ENCODE assay signal across 9 cellular contexts in genomic region chr12:113149361-113150150, GRCh38. TPM values are rescaled to one million over a fixed set of nuclear protein-coding genes. Genes with fewer than 3 reads are reported as not detected.
DNase-seq lines count a peak whose midpoint lies in the region; ATAC-seq and TF ChIP-seq lines count a peak whose summit lies in the region.
"Had no signal": no experiment of that assay in that cellular context is flagged by ENCODE, and none has a peak within 500 bp of the region (broad histone marks: within the 10 kb centered on the region; RNA-seq: fewer than 3 reads in every experiment).

CFAP73 (plus strand) TSS chr12:113149724; CDS start chr12:113149858, 134 bp downstream.

- TF ChIP-seq CTCF in WTC11 (IDR thresholded peaks at IDR 0.05): no peak

- peak; percentile 79 for ATAC-seq in WTC11
- ATAC-seq in Right ventricle myocardium superior (ENCODE audit: poor library complexity): peak; percentile 81

- peaks cover 51% of the 10 kb centered on the region for H3K27me3 Mint-ChIP-seq in WTC11 (ENCODE audit: low read depth)

- peaks cover 6% of the 10 kb centered on the region for H3K9me3 Mint-ChIP-seq in WTC11

- no peak within 1 kb of the TSS for H3K27ac Mint-ChIP-seq in WTC11

- DNase-seq in DMS79 treated with DMSO at 0.1 percent for 48 hours (lab: John Stamatoyannopoulos, UW): peak; percentile 62
- DNase-seq in NCI-H1105 treated with DMSO at 0.1 percent for 48 hours (lab: John Stamatoyannopoulos, UW): peak; percentile 67
- DNase-seq in WTC11 (ENCODE audit: low spot score): peak; percentile 93
- DNase-seq in Right ventricle myocardium superior: peak; percentile 82
- DNase-seq in pons (ENCODE audit: low spot score): peak; percentile 36
- DNase-seq in stimulated activated CD4-positive, alpha-beta T cell treated with anti-CD3 and anti-CD28 coated beads, Interleukin-4, amount 100 ng/mL, for 4 hours: no peak
- no peak for DNase-seq in cerebellar nuclear complex (lab: John Stamatoyannopoulos, UW)
- no peak for DNase-seq in activated CD8-positive, alpha-beta memory T cell treated with anti-CD3 and anti-CD28 coated beads, Interleukin-2, amount 50 U/mL, for 4 hours

- intact Hi-C loops in Right ventricle myocardium superior (cut with DNase I): loop anchor here (5.0 kb wide), 1 partner anchor 102 kb away; no protein-coding TSS in a partner anchor

- peaks cover 25% of the 10 kb centered on the region for H3K4me1 Mint-ChIP-seq in WTC11

- peaks cover 5% of the 10 kb centered on the region; the same call in 1 of the 2 replicates for H3K36me3 Mint-ChIP-seq in WTC11

- CTCF ChIA-PET in WTC11 (lab: Charles Lee): interaction anchor here (0.6 to 7.3 kb wide), 11 partner anchors 9 to 157 kb away, joined by 3 to 181 read pairs (median 5); partner anchors contain the start of genes DDX54, RASAL1 and RITA1

- POLR2A ChIA-PET in WTC11 (lab: Charles Lee): interaction anchor here (1.5 kb wide), 1 partner anchor 14 kb away, joined by 4 read pairs; the partner anchor contains the start of gene RASAL1

- H3K4me3 Mint-ChIP-seq in WTC11: peak within 1 kb of the TSS; percentile 52

TF ChIP-seq in WTC11, 78 proteins besides CTCF, POLR2A, EP300 and RAD21:
- TF ChIP-seq ESRRA (CRISPR knock-in tag; IDR thresholded peaks at IDR 0.05; ENCODE audit: borderline replicate concordance) (no peak), ELF4 (CRISPR knock-in tag; IDR thresholded peaks at IDR 0.05; ENCODE audit: low read depth) (no peak), ZNF532 (CRISPR knock-in tag; IDR thresholded peaks at IDR 0.05; ENCODE audit: borderline replicate concordance) (no peak), CBFB (CRISPR knock-in tag; IDR thresholded peaks at IDR 0.05; ENCODE audit: low read depth) (no peak), EMX1 (CRISPR knock-in tag; IDR thresholded peaks at IDR 0.05) (no peak), GRHL2 (CRISPR knock-in tag; IDR thresholded peaks at IDR 0.05; ENCODE audit: insufficient replicate concordance, severe bottlenecking) (no peak), HMGA2 (CRISPR knock-in tag; IDR thresholded peaks at IDR 0.05) (no peak), GABPB1 (CRISPR knock-in tag; IDR thresholded peaks at IDR 0.05) (no peak), RORB (CRISPR knock-in tag; IDR thresholded peaks at IDR 0.05) (no peak), AFF4 (CRISPR knock-in tag; IDR thresholded peaks at IDR 0.05; ENCODE audit: borderline replicate concordance) (no peak), MLX (CRISPR knock-in tag; IDR thresholded peaks at IDR 0.05) (no peak), TEAD4 (CRISPR knock-in tag; IDR thresholded peaks at IDR 0.05) (no peak), SOX15 (CRISPR knock-in tag; IDR thresholded peaks at IDR 0.05) (no peak), RELA (CRISPR knock-in tag; IDR thresholded peaks at IDR 0.05; ENCODE audit: borderline replicate concordance) (no peak), CREM (CRISPR knock-in tag; IDR thresholded peaks at IDR 0.05) (no peak), ATF2 (CRISPR knock-in tag; IDR thresholded peaks at IDR 0.05; ENCODE audit: borderline replicate concordance, low read depth) (no peak), E2F4 (CRISPR knock-in tag; IDR thresholded peaks at IDR 0.05; ENCODE audit: borderline replicate concordance, low read depth) (no peak)

RNA-seq across cellular contexts. Expression of gene CFAP73, which starts in this region (rescaled TPM):
- total RNA-seq in WTC11 (2021): 0.30 to 0.94 TPM (median 0.37 TPM) in 3 replicates
- total RNA-seq in Right ventricle myocardium superior: not detected
- total RNA-seq: mononuclear cell had no signal

Comparison
In these comparisons a context has a peak if more than half of its experiments do, and no peak if none do; other contexts are left out.
1. Peak in DNase-seq and ATAC-seq in WTC11; RNA of the gene not detected or under 1 TPM.
2. Peak in DNase-seq and ATAC-seq in Right ventricle myocardium superior; RNA of the gene not detected or under 1 TPM.
3. DNase-seq: peak in DMS79 treated with DMSO at 0.1 percent for 48 hours (single experiment), NCI-H1105 treated with DMSO at 0.1 percent for 48 hours (single experiment) and pons (single experiment); none in stimulated activated CD4-positive, alpha-beta T cell treated with anti-CD3 and anti-CD28 coated beads, Interleukin-4, amount 100 ng/mL, for 4 hours (0 of 2), cerebellar nuclear complex (0 of 2) and activated CD8-positive, alpha-beta memory T cell treated with anti-CD3 and anti-CD28 coated beads, Interleukin-2, amount 50 U/mL, for 4 hours (single experiment).